Comparison of ENCODE assay signal across 30 cellular contexts in the genomic region with DNA sequence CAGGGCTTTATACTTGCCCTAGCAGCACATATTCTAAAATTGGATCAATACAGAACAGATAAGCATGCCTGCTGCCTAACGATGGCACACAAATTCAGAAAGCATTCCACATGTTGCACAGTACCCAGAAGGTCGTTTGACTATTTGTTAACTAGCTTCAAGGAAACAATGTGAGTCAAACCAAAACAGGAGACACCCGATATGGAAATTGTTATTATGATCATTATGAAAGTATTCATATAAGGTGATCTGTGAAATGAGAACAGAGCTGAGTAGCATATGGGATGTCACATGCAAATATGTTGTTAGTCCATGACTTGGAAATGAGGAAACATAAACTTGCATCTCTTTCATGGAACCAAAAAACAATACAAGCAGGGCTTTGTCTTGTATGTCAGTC.
"Had no signal": no experiment of that assay in that cellular context is flagged by ENCODE, and none has a peak within 500 bp of the region (broad histone marks: within the 10 kb centered on the region; RNA-seq: fewer than 3 reads in every experiment).

No MANE protein-coding gene starts in this region.

- H3K9me3 Mint-ChIP-seq: activated naive CD8-positive, alpha-beta T cell treated with anti-CD3 and anti-CD28 coated beads, Interleukin-2, amount 10 ng/mL, durations not matched to agents 7 days and 5 days; activated T-cell treated with anti-CD3 and anti-CD28 coated beads, Interleukin-2, amount 50 U/mL, for 4 hours; T-helper 1 cell treated with Interleukin-12 subunit alpha and Interleukin-12 subunit beta and Interleukin-4 antibody, amounts not matched to agents 30 μg/mL and 1 μg/mL, for 36 hours; T-helper 2 cell treated with Interferon-gamma antibody and Interleukin-4, amounts not matched to agents 5 μg/mL and 100 μg/mL, for 36 hours; WTC11 had no signal

- H3K4me1 Mint-ChIP-seq: activated naive CD8-positive, alpha-beta T cell treated with anti-CD3 and anti-CD28 coated beads, Interleukin-2, amount 10 ng/mL, durations not matched to agents 7 days and 5 days had no signal

- H3K36me3 Mint-ChIP-seq: activated naive CD8-positive, alpha-beta T cell treated with anti-CD3 and anti-CD28 coated beads, Interleukin-2, amount 10 ng/mL, durations not matched to agents 7 days and 5 days; WTC11 had no signal

- ATAC-seq: activated CD4-positive, CD25-positive, alpha-beta regulatory T cell treated with anti-CD3 and anti-CD28 coated beads, Interleukin-2, amount 50 U/mL, for 24 hours; body of pancreas; PC-3; WTC11 had no signal

- H3K4me3 Mint-ChIP-seq: activated naive CD8-positive, alpha-beta T cell treated with anti-CD3 and anti-CD28 coated beads, Interleukin-2, amount 10 ng/mL, durations not matched to agents 7 days and 5 days; activated T-cell treated with anti-CD3 and anti-CD28 coated beads, Interleukin-2, amount 50 U/mL, for 4 hours; T-helper 1 cell treated with Interleukin-12 subunit alpha and Interleukin-12 subunit beta and Interleukin-4 antibody, amounts not matched to agents 30 μg/mL and 1 μg/mL, for 36 hours; T-helper 2 cell treated with Interferon-gamma antibody and Interleukin-4, amounts not matched to agents 5 μg/mL and 100 μg/mL, for 36 hours; WTC11 had no signal

- DNase-seq: activated CD4-positive, alpha-beta T cell treated with anti-CD3 and anti-CD28 coated beads for 48 hours; activated CD4-positive, alpha-beta T cell treated with anti-CD3 and anti-CD28 coated beads, Interleukin-2, amount 50 U/mL, for 48 hours; activated CD8-positive, alpha-beta memory T cell treated with anti-CD3 and anti-CD28 coated beads for 24 hours; activated effector memory CD4-positive, alpha-beta T cell treated with anti-CD3 and anti-CD28 coated beads, Interleukin-2, amount 50 U/mL, for 16 hours; activated naive CD4-positive, alpha-beta T cell; activated naive CD4-positive, alpha-beta T cell treated with anti-CD3 and anti-CD28 coated beads, Interleukin-2, amount 50 U/mL, for 16 hours; activated naive CD8-positive, alpha-beta T cell treated with anti-CD3 and anti-CD28 coated beads, Interleukin-2, amount 10 ng/mL, durations not matched to agents 7 days and 5 days; activated T-cell treated with anti-CD3 and anti-CD28 coated beads, Interleukin-2, amount 50 U/mL, for 4 hours; adrenal gland; body of pancreas; Kasumi-1; KG1; MG63; NCI-H1048; NCI-H1105 treated with DMSO at 0.1 percent for 48 hours; NCI-H1436; NCI-H1694; NCI-H1930; NCI-H2081 treated with DMSO at 0.1 percent for 48 hours; NCI-H345; NCI-H524 treated with DMSO at 0.1 percent for 48 hours; PC-3; Peyer's patch; RPMI8226; SHP77 treated with DMSO at 0.1 percent for 48 hours; SK-N-SH had no signal

- H3K27ac Mint-ChIP-seq: activated naive CD8-positive, alpha-beta T cell treated with anti-CD3 and anti-CD28 coated beads, Interleukin-2, amount 10 ng/mL, durations not matched to agents 7 days and 5 days; T-helper 1 cell treated with Interleukin-12 subunit alpha and Interleukin-12 subunit beta and Interleukin-4 antibody, amounts not matched to agents 30 μg/mL and 1 μg/mL, for 36 hours; T-helper 2 cell treated with Interferon-gamma antibody and Interleukin-4, amounts not matched to agents 5 μg/mL and 100 μg/mL, for 36 hours; WTC11 had no signal
